In the genomic region with DNA sequence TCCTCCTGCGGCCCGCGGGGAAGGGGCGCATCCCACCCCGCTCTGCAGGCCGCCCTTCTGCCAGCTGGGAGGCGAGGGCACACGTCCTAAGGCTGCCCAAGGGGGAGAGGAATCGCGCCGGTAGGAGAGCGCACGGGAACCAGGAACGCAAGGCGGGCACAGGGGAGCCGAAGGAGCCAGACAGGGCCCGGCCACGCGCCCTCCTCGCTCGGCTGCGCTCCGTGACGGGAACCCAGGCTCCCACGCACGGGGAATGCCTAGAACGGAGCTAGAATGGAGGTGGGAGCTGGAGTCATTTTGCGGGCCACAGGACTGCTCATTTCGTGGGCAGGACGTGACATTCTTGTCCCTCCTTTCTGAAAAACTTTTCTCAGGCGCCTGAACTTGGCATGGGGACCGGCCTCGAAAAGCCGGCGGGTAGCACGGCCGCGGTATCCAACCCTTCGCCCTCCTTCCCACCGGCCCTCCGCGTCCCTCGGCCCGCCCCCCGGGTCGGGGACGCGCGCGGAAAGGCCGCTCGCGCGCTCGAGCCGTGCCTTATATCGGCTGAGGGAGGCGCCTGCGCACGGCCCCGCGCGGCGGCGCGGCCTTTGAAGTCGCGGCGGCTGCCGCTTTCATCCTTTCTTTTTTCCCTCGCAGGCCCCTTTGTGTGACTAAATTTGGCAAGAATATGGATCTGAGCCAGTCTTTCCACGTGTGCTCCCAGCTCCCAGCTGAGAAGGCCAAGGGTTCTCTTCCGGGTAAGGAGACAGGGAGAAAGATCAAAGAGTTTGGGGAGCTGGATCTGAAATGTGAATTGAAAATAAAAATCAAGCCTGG, we compare ENCODE assay signal across 1 cellular context.
A peak's percentile ranks its signal among the peaks of the same experiment; 100 is the strongest.
TF ChIP-seq lines count a peak whose summit lies in the region.

No MANE protein-coding gene starts in this region.

TF ChIP-seq in SK-N-SH, 30 proteins besides CTCF, POLR2A, EP300 and RAD21 (continued from another document):
- no peak for TF ChIP-seq RFX5 (IDR thresholded peaks at IDR 0.05; ENCODE audit: low read length)
- no peak for TF ChIP-seq TEAD4 (IDR thresholded peaks at IDR 0.05; ENCODE audit: borderline replicate concordance, insufficient read depth)
- TF ChIP-seq NRF1 (IDR thresholded peaks at IDR 0.05; ENCODE audit: low read depth, low read length) = peak; percentile 71
